8 cellular contexts compared by ENCODE assay signal in the genomic region with DNA sequence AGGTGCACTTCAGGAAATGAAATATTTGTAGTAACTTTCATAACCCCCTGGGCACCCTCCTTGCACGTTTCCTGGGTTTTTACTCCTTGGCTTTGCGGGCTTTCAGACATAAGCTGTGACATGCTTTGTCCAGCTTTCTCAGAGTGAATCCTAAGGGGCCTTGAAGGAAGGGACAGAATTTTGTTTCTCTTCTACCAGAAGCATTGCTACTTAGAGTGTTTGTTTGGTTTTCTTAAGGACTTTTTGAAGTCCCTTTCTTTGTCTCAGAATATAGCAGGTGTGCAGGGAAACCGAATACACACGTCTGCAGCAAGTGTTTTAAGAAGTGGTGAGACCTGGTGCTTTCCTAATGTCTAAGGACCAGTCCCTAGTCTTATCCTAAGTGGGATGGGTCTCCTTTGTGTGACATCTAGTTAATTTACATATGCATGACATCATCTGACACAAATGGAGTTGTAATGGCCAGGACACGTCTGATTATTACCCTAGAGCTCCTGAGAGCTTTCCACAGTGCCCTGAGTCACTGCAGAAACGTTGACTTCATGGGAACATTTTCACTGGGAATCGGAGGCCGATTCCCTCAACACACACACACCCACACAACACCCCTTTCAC. TPM values are rescaled to one million over a fixed set of nuclear protein-coding genes. Genes with fewer than 3 reads are reported as not detected.
DNase-seq lines count a peak whose midpoint lies in the region; ATAC-seq and TF ChIP-seq lines count a peak whose summit lies in the region.

No MANE protein-coding gene starts in this region.

- WGBS in hepatocyte (ENCODE audit: low lambda C conversion rate, missing lambda C conversion rate): 49% methylated on average over 8 of the region's 8 CpGs

- H4K20me1 ChIP-seq in hepatocyte (ENCODE audit: insufficient read depth, poor library complexity, severe bottlenecking): no peaks in the 10 kb centered on the region

- H3K36me3 ChIP-seq in hepatocyte (replicated peaks; ENCODE audit: insufficient read depth, low read depth): no peaks in the 10 kb centered on the region
- no peaks in the 10 kb centered on the region for H3K36me3 ChIP-seq in gastrocnemius medialis

- H3K4me1 ChIP-seq in hepatocyte (ENCODE audit: insufficient read depth): no peaks in the 10 kb centered on the region
- H3K4me1 ChIP-seq in gastrocnemius medialis: peaks cover 3 to 5% of the 10 kb centered on the region in 2 donors

- H2AFZ ChIP-seq in hepatocyte: peak overlapping the region; percentile 50

- peak; percentile 25 for ATAC-seq in CD4-positive, alpha-beta T cell (ENCODE audit: poor library complexity)
- ATAC-seq in GM21717 (IDR thresholded peaks at IDR 0.05; ENCODE audit: unreplicated experiment) (peak; percentile 46), T-helper 17 cell (peak; percentile 18), gastrocnemius medialis (peak in 1 of 2 donors; percentile 23), HG02642 (IDR thresholded peaks at IDR 0.05; ENCODE audit: poor library complexity, unreplicated experiment) (no peak)

- H3K27me3 ChIP-seq in CD4-positive, alpha-beta T cell (ENCODE audit: control insufficient read depth, insufficient read depth, low read length): peaks cover 48% of the 10 kb centered on the region
- H3K27me3 ChIP-seq in hepatocyte: peaks cover 6% of the 10 kb centered on the region
- H3K27me3 ChIP-seq in gastrocnemius medialis: peaks cover 21 to 40% (median 22%) of the 10 kb centered on the region in 3 donors

- H3K4me2 ChIP-seq in hepatocyte: peak overlapping the region; percentile 99

- no peak overlapping the region for H3K27ac Mint-ChIP-seq in CD4-positive, alpha-beta T cell
- H3K27ac Mint-ChIP-seq in T-helper 17 cell: no peak overlapping the region

- in situ Hi-C loops in gastrocnemius medialis (cut with MboI; ENCODE audit: low sequenced_read_pairs in 4 of 4): no loop called here

- no peaks in the 10 kb centered on the region for H3K9me2 ChIP-seq in hepatocyte (replicated peaks; ENCODE audit: insufficient read depth)

- H3K4me3 Mint-ChIP-seq in CD4-positive, alpha-beta T cell: peak overlapping the region; percentile 89
- H3K4me3 Mint-ChIP-seq in T-helper 17 cell: peak overlapping the region; percentile 91

- no peak for TF ChIP-seq CTCF in CD4-positive, alpha-beta T cell (IDR thresholded peaks at IDR 0.05)
- no peak for TF ChIP-seq CTCF in hepatocyte (IDR thresholded peaks at IDR 0.05; ENCODE audit: poor library complexity)
- no peak for TF ChIP-seq CTCF in gastrocnemius medialis (IDR thresholded peaks at IDR 0.05 in 4 of 5, conservative IDR thresholded peaks at IDR 0.05 in 1 of 5)

- CTCF ChIA-PET in CD4-positive, alpha-beta T cell (lab: Charles Lee): no interaction called here

- no peak for DNase-seq in CD4-positive, alpha-beta T cell
- DNase-seq in T-helper 17 cell (no peak), hepatocyte (ENCODE audit: low spot score) (peak; percentile 65), gastrocnemius medialis (no peak), DMS153 treated with DMSO at 0.1 percent for 48 hours (lab: John Stamatoyannopoulos, UW; ENCODE audit: unreplicated experiment) (no peak)
- no peak for DNase-seq in activated CD4-positive, alpha-beta T cell treated with anti-CD3 and anti-CD28 coated beads, Interleukin-2, amount 50 U/mL, for 1 hour

- H3K27me3 Mint-ChIP-seq in CD4-positive, alpha-beta T cell: peaks cover 69% of the 10 kb centered on the region
- peaks cover 53% of the 10 kb centered on the region for H3K27me3 Mint-ChIP-seq in T-helper 17 cell

- no peaks in the 10 kb centered on the region for H3K9me3 Mint-ChIP-seq in CD4-positive, alpha-beta T cell

- no peaks in the 10 kb centered on the region for H3K9me3 ChIP-seq in CD4-positive, alpha-beta T cell (ENCODE audit: control insufficient read depth, low read length)
- H3K9me3 ChIP-seq in T-helper 17 cell (ENCODE audit: control insufficient read depth, low read length, poor library complexity, severe bottlenecking): no peaks in the 10 kb centered on the region
- H3K9me3 ChIP-seq in hepatocyte (ENCODE audit: low read depth): no peaks in the 10 kb centered on the region
- H3K9me3 ChIP-seq in gastrocnemius medialis: no peaks in the 10 kb centered on the region

- H3K79me2 ChIP-seq in hepatocyte: no peaks in the 10 kb centered on the region

- peak overlapping the region; percentile 70 for H3K4me3 ChIP-seq in hepatocyte
- H3K4me3 ChIP-seq in gastrocnemius medialis: peak overlapping the region in 3 of 4 donors; percentile 51 to 59 (median 55)

- no peaks in the 10 kb centered on the region for H3K36me3 Mint-ChIP-seq in CD4-positive, alpha-beta T cell (ENCODE audit: low read depth)
- H3K36me3 Mint-ChIP-seq in T-helper 17 cell (ENCODE audit: low read depth): peaks cover 6% of the 10 kb centered on the region

- no peak for TF ChIP-seq POLR2A in gastrocnemius medialis (IDR thresholded peaks at IDR 0.05)

- no peak overlapping the region for H3K27ac ChIP-seq in CD4-positive, alpha-beta T cell (ENCODE audit: low read depth, low read length)
- H3K27ac ChIP-seq in hepatocyte: peak overlapping the region; percentile 75
- H3K27ac ChIP-seq in gastrocnemius medialis: no peak overlapping the region

- intact Hi-C loops in CD4-positive, alpha-beta T cell (cut with DNase I, micrococcal nuclease): no loop called here
- intact Hi-C loops in gastrocnemius medialis (cut with DNase I; ENCODE audit: low total_unique reads): no loop called here

- POLR2A ChIA-PET in CD4-positive, alpha-beta T cell (lab: Charles Lee): interaction anchor here (2.2 kb wide), 1 partner anchor 86 kb away, joined by 18 read pairs; a partner anchor contains a TSS

- H3K4me1 Mint-ChIP-seq in CD4-positive, alpha-beta T cell (ENCODE audit: low read depth): peaks cover 13% of the 10 kb centered on the region
- H3K4me1 Mint-ChIP-seq in T-helper 17 cell: peaks cover 9% of the 10 kb centered on the region

RNA-seq across cellular contexts. Expression of a gene that starts 1.3 kb away (rescaled TPM):
- 1 to 10 TPM in 1 of 2 experiments, under 1 TPM in 1; 0.61 to 1.1 TPM for total RNA-seq in CD4-positive, alpha-beta T cell
- total RNA-seq in T-helper 17 cell: 1 to 10 TPM in 1 of 2 donors, not detected in 1; 1.4 TPM
- total RNA-seq in hepatocyte: 6.7 and 7.0 TPM in 2 replicates
- 3.7 and 6.9 TPM in 2 replicates for polyA plus RNA-seq in hepatocyte
- total RNA-seq in gastrocnemius medialis: 1 to 10 TPM; 1.5 to 5.9 (median 3.3) TPM

RNA-seq across cellular contexts. Expression of a gene that starts 36.9 kb away (rescaled TPM):
- under 1 TPM; 0.28 to 0.47 TPM for total RNA-seq in CD4-positive, alpha-beta T cell
- total RNA-seq in T-helper 17 cell: 1 to 10 TPM in 1 of 2 donors, under 1 TPM in 1; 0.55 to 1.5 TPM
- total RNA-seq in hepatocyte: 1.8 and 7.3 TPM in 2 replicates
- 1.6 and 4.6 TPM in 2 replicates for polyA plus RNA-seq in hepatocyte
- 1 to 10 TPM in 3 of 4 donors, under 1 TPM in 1; 0.47 to 2.5 (median 1.4) TPM for total RNA-seq in gastrocnemius medialis
